Comparison of ENCODE assay signal across 8 cellular contexts in genomic region chr16:57628008-57628781, GRCh38. TPM values are rescaled to one million over a fixed set of nuclear protein-coding genes. Genes with fewer than 3 reads are reported as not detected.
DNase-seq lines count a peak whose midpoint lies in the region; ATAC-seq, FAIRE-seq and TF ChIP-seq lines count a peak whose summit lies in the region.

ADGRG1 (plus strand) TSS chr16:57628630; CDS start chr16:57650288, 21,658 bp downstream.

- in situ Hi-C loops in K562 (cut with MboI): no loop called here

- H4K20me1 ChIP-seq in SK-N-SH (ENCODE audit: insufficient read depth) (no peaks in the 10 kb centered on the region), K562 (replicated peaks; ENCODE audit: control insufficient read depth, insufficient read depth, low read length) (0 out of 2 replicates have a peak, but pooled peaks cover 2% of the 10 kb centered on the region)

- no peaks in the 10 kb centered on the region for H3K79me2 ChIP-seq in SK-N-SH (ENCODE audit: insufficient read depth)
- no peaks in the 10 kb centered on the region for H3K79me2 ChIP-seq in K562 (ENCODE audit: control insufficient read depth, insufficient read depth, low read length)

- no peaks in the 10 kb centered on the region for H3K9me2 ChIP-seq in SK-N-SH

- H3K4me2 ChIP-seq in SK-N-SH: peak within 1 kb of the TSS; percentile 86
- peak within 1 kb of the TSS; percentile 60 for H3K4me2 ChIP-seq in K562 (ENCODE audit: insufficient read depth, low read length)

- H2AFZ ChIP-seq in SK-N-SH (ENCODE audit: low read depth) (peak within 1 kb of the TSS; percentile 57; the same call in 1 of the 2 replicates), K562 (ENCODE audit: low read depth, low read length) (no peak within 1 kb of the TSS; the same call in 1 of the 2 replicates)

- TF ChIP-seq CTCF in SK-N-SH (IDR thresholded peaks at IDR 0.05): peak; percentile 29
- peak; percentile 31 to 45 (median 44); a peak in 4 of 6 replicates for TF ChIP-seq CTCF in K562 (IDR thresholded peaks at IDR 0.05 in 2 of 3, conservative IDR thresholded peaks at IDR 0.05 in 1 of 3; ENCODE audit: insufficient read depth in 2 of 3, low read depth in 1 of 3, low read length in 3 of 3)

- ATAC-seq in K562 (peak; percentile 95), GM19328 (IDR thresholded peaks at IDR 0.05; ENCODE audit: unreplicated experiment) (no peak)

- H3K4me1 ChIP-seq in SK-N-SH (ENCODE audit: control insufficient read depth in 1 of 2, insufficient read depth in 2 of 2, low read depth in 1 of 2, low read length in 1 of 2) (peaks cover 27 to 28% of the 10 kb centered on the region in 2 experiments; a peak in 3 of 4 replicates), K562 (replicated peaks in 1 of 2; ENCODE audit: control insufficient read depth in 2 of 2, insufficient read depth in 2 of 2, low read length in 2 of 2) (peaks cover 10 to 42% of the 10 kb centered on the region in 2 experiments; a peak in 4 of 5 replicates)

- peak within 1 kb of the TSS; percentile 64 for H3K9ac ChIP-seq in SK-N-SH
- peak within 1 kb of the TSS in 1 of 2 experiments; percentile 70; a peak in 2 of 4 replicates for H3K9ac ChIP-seq in K562 (ENCODE audit: insufficient read depth in 1 of 2, low read depth in 2 of 2, low read length in 2 of 2)

- no TSS peak for BruUV-seq in K562 (replicated peaks; lab: Mats Ljungman, UMichigan)

- H3K36me3 ChIP-seq in SK-N-SH (replicated peaks in 1 of 2; ENCODE audit: control insufficient read depth in 1 of 2, insufficient read depth in 2 of 2, low read length in 1 of 2): no peaks in the 10 kb centered on the region
- no peaks in the 10 kb centered on the region for H3K36me3 ChIP-seq in K562 (ENCODE audit: control insufficient read depth, insufficient read depth, low read length)

- H3K27ac ChIP-seq in SK-N-SH (ENCODE audit: low read depth in 2 of 2, low read length in 1 of 2) (peak within 1 kb of the TSS in 1 of 2 experiments; percentile 94; a peak in 2 of 4 replicates), K562 (ENCODE audit: extremely low read depth, low read depth, low read length) (no peak within 1 kb of the TSS; the same call in 2 of the 3 replicates)

- H3K9me1 ChIP-seq in K562 (ENCODE audit: control insufficient read depth, insufficient read depth, low read length): no peaks in the 10 kb centered on the region

- H3K4me3 ChIP-seq in SK-N-SH (ENCODE audit: low read depth in 2 of 2, low read length in 1 of 2) (peak within 1 kb of the TSS; percentile 1 to 57; a peak in 3 of 4 replicates), K562 (no peak within 1 kb of the TSS)

- intact Hi-C loops in K562 (cut with micrococcal nuclease): no loop called here

- DNase-seq in activated CD4-positive, alpha-beta T cell treated with anti-CD3 and anti-CD28 coated beads for 24 hours (ENCODE audit: low read depth in 2 of 2): peak; percentile 30 to 43
- DNase-seq in activated CD4-positive, alpha-beta T cell treated with anti-CD3 and anti-CD28 coated beads for 1 hour: no peak
- DNase-seq in SK-N-SH (peak; percentile 80), K562 (ENCODE audit: extremely low read depth in 1 of 4, low spot score in 3 of 4) (peak; percentile 86 to 94 (median 92)), hippocampal formation (lab: John Stamatoyannopoulos, UW) (peak; percentile 71 to 75), renal cortical epithelial cell (ENCODE audit: low read depth) (peak; percentile 97), DMS153 (lab: John Stamatoyannopoulos, UW) (no peak)

- H3F3A ChIP-seq in SK-N-SH (replicated peaks; ENCODE audit: insufficient read depth): peaks cover 6% of the 10 kb centered on the region

- POLR2A ChIA-PET in SK-N-SH (lab: Yijun Ruan, JAX) (no interaction called here), K562 (lab: Yijun Ruan, JAX) (interaction anchor here (0.5 to 1.0 kb wide), 2 partner anchors 8 to 19 kb away, joined by 3 to 4 read pairs; no protein-coding TSS in a partner anchor)

- no peaks in the 10 kb centered on the region for H3K9me3 ChIP-seq in SK-N-SH
- no peaks in the 10 kb centered on the region for H3K9me3 ChIP-seq in K562 (replicated peaks; ENCODE audit: control insufficient read depth, insufficient read depth, low read depth, low read length)

- CTCF ChIA-PET in SK-N-SH (lab: Yijun Ruan, JAX): interaction anchor here (0.6 to 1.9 kb wide), 12 partner anchors 9 to 235 kb away, joined by 3 to 7 read pairs (median 3); partner anchors contain the start of gene KATNB1
- CTCF ChIA-PET in K562 (lab: Yijun Ruan, JAX; ENCODE audit: low intra/inter-chr PET ratio): interaction anchor here (0.7 to 0.8 kb wide), 2 partner anchors 19 to 21 kb away, joined by 3 read pairs; no protein-coding TSS in a partner anchor

- 7% methylated on average over 14 of the region's 32 CpGs for WGBS in SK-N-SH (ENCODE audit: low lambda C conversion rate)
- WGBS in K562 (ENCODE audit: insufficient coverage, low coverage, missing lambda C conversion rate): 10% methylated on average over 28 of the region's 32 CpGs

- H3K27me3 ChIP-seq in SK-N-SH (ENCODE audit: insufficient read depth) (no peaks in the 10 kb centered on the region), K562 (ENCODE audit: control insufficient read depth in 2 of 2, insufficient read depth in 2 of 2, low read length in 2 of 2) (peaks cover 0 to 65% of the 10 kb centered on the region in 2 experiments; a peak in 2 of 5 replicates)

- TF ChIP-seq EP300 in SK-N-SH (IDR thresholded peaks at IDR 0.05; ENCODE audit: borderline replicate concordance in 1 of 2, low read depth in 1 of 2, low read length in 1 of 2) (peak in 1 of 2 experiments; percentile 57; a peak in 1 of 4 replicates), K562 (IDR thresholded peaks at IDR 0.05; ENCODE audit: low read length) (no peak)

- TF ChIP-seq POLR2A in K562 (conservative IDR thresholded peaks at IDR 0.05): no peak

- TF ChIP-seq RAD21 in SK-N-SH (IDR thresholded peaks at IDR 0.05; ENCODE audit: low read length) (peak; percentile 10; the same call in 1 of the 2 replicates), K562 (CRISPR knock-in tag; conservative IDR thresholded peaks at IDR 0.05 in 1 of 2, IDR thresholded peaks at IDR 0.05 in 1 of 2) (no peak)

- peak; percentile 90 for FAIRE-seq in K562 (lab: Jason Lieb, UNC)

TF ChIP-seq in SK-N-SH, 30 proteins besides CTCF, POLR2A, EP300 and RAD21 (continues in another document):
- TF ChIP-seq RXRA (IDR thresholded peaks at IDR 0.05; ENCODE audit: borderline replicate concordance, low read depth) (peak; percentile 69), CHD2 (IDR thresholded peaks at IDR 0.05; ENCODE audit: low read length, partially characterized antibody) (no peak), MAX (IDR thresholded peaks at IDR 0.05; ENCODE audit: low read depth) (peak; percentile 51; the same call in 1 of the 2 replicates), SIN3A (IDR thresholded peaks at IDR 0.05; ENCODE audit: borderline replicate concordance, low read depth, low read length) (no peak), TAF1 (IDR thresholded peaks at IDR 0.05; ENCODE audit: borderline replicate concordance, low read depth, low read length) (peak; percentile 8; the same call in 1 of the 2 replicates), NFIC (IDR thresholded peaks at IDR 0.05; ENCODE audit: borderline replicate concordance) (peak; percentile 54)

TF ChIP-seq in K562, 482 proteins besides CTCF, POLR2A, EP300 and RAD21 (continues in another document):
- TF ChIP-seq UBTF (IDR thresholded peaks at IDR 0.05; ENCODE audit: borderline replicate concordance in 1 of 2, low read depth in 2 of 2, low read length in 2 of 2) (peak in 1 of 2 experiments; percentile 83; a peak in 2 of 4 replicates), SPI1 (IDR thresholded peaks at IDR 0.05; ENCODE audit: borderline replicate concordance, low read depth, low read length) (no peak), POLR2H (tag; IDR thresholded peaks at IDR 0.05; ENCODE audit: low read depth) (no peak), ZBTB1 (CRISPR knock-in tag; IDR thresholded peaks at IDR 0.05; ENCODE audit: borderline replicate concordance, low read depth) (no peak), EGR1 (conservative IDR thresholded peaks at IDR 0.05) (peak; percentile 86)

RNA-seq across cellular contexts. Expression of gene ADGRG1, which starts in this region (rescaled TPM):
- 2.6 and 7.4 TPM in 2 replicates for polyA plus RNA-seq in SK-N-SH (2012; rRNA removed)
- polyA plus RNA-seq in SK-N-SH (2012; cell fraction: cytosol; rRNA removed): 3.1 and 4.6 TPM in 2 replicates
- 8.1 and 10.9 TPM in 2 replicates for polyA plus RNA-seq in SK-N-SH (2012; cell fraction: nucleus; rRNA removed)
- total RNA-seq in K562 (2011; cell fraction: chromatin; rRNA removed; ENCODE audit: low replicate concordance): 0.81 and 1.3 TPM in 2 replicates
- total RNA-seq in K562 (2011; cell fraction: nucleolus; rRNA removed): 0.79 and 1.0 TPM in 2 replicates
- 0.81 and 2.1 TPM in 2 replicates for total RNA-seq in K562 (2011; cell fraction: nucleoplasm; rRNA removed)
- not detected in 2 replicates for total RNA-seq in K562 (2014; rRNA removed)
- total RNA-seq in K562 (2014; rRNA removed; fragmentation: Illumina TruSeq; extraction: Trizol): not detected in 2 replicates
- not detected in 2 replicates for total RNA-seq in K562 (2015; rRNA removed; fragmentation: Illumina TruSeq; extraction: Trizol)
- total RNA-seq in K562 (2021): 0.31 TPM in 1 of 2 replicates, not detected in the other
- 0.04 and 0.57 TPM in 2 replicates for polyA plus RNA-seq in K562 (2011; rRNA removed)
- polyA plus RNA-seq in K562 (2011; cell fraction: cytosol; rRNA removed): 0.12 and 0.15 TPM in 2 replicates
- polyA plus RNA-seq in K562 (2011; cell fraction: nucleus; rRNA removed): 0.70 and 0.81 TPM in 2 replicates
- polyA plus RNA-seq in K562 (2012): 0.39 and 0.44 TPM in 2 replicates
- polyA plus RNA-seq in K562 (2014; fragmentation: Illumina TruSeq; extraction: Trizol): 0.16 and 0.29 TPM in 2 replicates
- polyA plus RNA-seq in K562 (2014; fragmentation: Nextera tagmentation; extraction: Ambion mirVana): not detected
- polyA plus RNA-seq in K562 (2014; rRNA removed): 0.34 TPM in 1 of 2 replicates, not detected in the other
- 0.18 TPM in 2 replicates for polyA minus RNA-seq in K562 (2011; rRNA and poly(A)+ RNA removed)
- polyA minus RNA-seq in K562 (2011; cell fraction: cytosol; rRNA and poly(A)+ RNA removed): not detected in 2 replicates
- polyA minus RNA-seq in K562 (2011; cell fraction: nucleus; rRNA and poly(A)+ RNA removed): 0.33 TPM in 1 of 2 replicates, not detected in the other
- 38.9 and 305 TPM in 2 replicates for total RNA-seq in renal cortical epithelial cell

Comparison
In these comparisons a context has a peak if more than half of its experiments do, and no peak if none do; other contexts are left out.
1. RNA of gene ADGRG1 (total RNA-seq): 38.9 to 305 TPM in renal cortical epithelial cell; 0.31 to 2.1 TPM in K562; every median in the first group is over 10 times any median in the second.
2. DNase-seq: peak in activated CD4-positive, alpha-beta T cell treated with anti-CD3 and anti-CD28 coated beads for 24 hours (2 of 2), SK-N-SH (single experiment), K562 (4 of 4), hippocampal formation (2 of 2) and renal cortical epithelial cell (single experiment); none in activated CD4-positive, alpha-beta T cell treated with anti-CD3 and anti-CD28 coated beads for 1 hour (single experiment) and DMS153 (single experiment).